1 cellular context compared by ENCODE assay signal in genomic region chr5:167296056-167296455, GRCh38.
TF ChIP-seq lines count a peak whose summit lies in the region.

No MANE protein-coding gene starts in this region.

TF ChIP-seq in WTC11, 78 proteins besides CTCF, POLR2A, EP300 and RAD21 (continued from another document):
- TF ChIP-seq ZNF532 (CRISPR knock-in tag; IDR thresholded peaks at IDR 0.05; ENCODE audit: borderline replicate concordance) = no peak
- TF ChIP-seq FOXP4 (CRISPR knock-in tag; IDR thresholded peaks at IDR 0.05) = no peak
- TF ChIP-seq TCF7 (CRISPR knock-in tag; IDR thresholded peaks at IDR 0.05; ENCODE audit: low read depth) = no peak
- no peak for TF ChIP-seq ATF6 (CRISPR knock-in tag; IDR thresholded peaks at IDR 0.05)
- no peak for TF ChIP-seq MLX (CRISPR knock-in tag; IDR thresholded peaks at IDR 0.05)
